In genomic region chr1:36448530-36449051, GRCh38 we compare ENCODE assay signal across 1 cellular context.
TF ChIP-seq lines count a peak whose summit lies in the region.

No MANE protein-coding gene starts in this region.

TF ChIP-seq in IMR-90, 13 proteins besides CTCF, POLR2A, EP300 and RAD21:
- no peak for TF ChIP-seq USF2 (IDR thresholded peaks at IDR 0.05; ENCODE audit: low read depth, low read length)
- TF ChIP-seq MXI1 (IDR thresholded peaks at IDR 0.05; ENCODE audit: borderline replicate concordance, low read depth, low read length), result no peak
- TF ChIP-seq BHLHE40 (IDR thresholded peaks at IDR 0.05; ENCODE audit: low read depth, low read length), result no peak
- no peak for TF ChIP-seq FOS (IDR thresholded peaks at IDR 0.05; ENCODE audit: low read depth, low read length)
- TF ChIP-seq NFE2L2 (IDR thresholded peaks at IDR 0.05; ENCODE audit: low read depth, low read length), result no peak
